Comparison of ENCODE assay signal across 16 cellular contexts in genomic region chr1:8473892-8474300, GRCh38.
DNase-seq lines count a peak whose midpoint lies in the region; ATAC-seq and TF ChIP-seq lines count a peak whose summit lies in the region.
"Had no signal": no experiment of that assay in that cellular context is flagged by ENCODE, and none has a peak within 500 bp of the region (broad histone marks: within the 10 kb centered on the region; RNA-seq: fewer than 3 reads in every experiment).

No MANE protein-coding gene starts in this region.

- DNase-seq in SK-N-SH (no peak), NCI-H1105 (lab: John Stamatoyannopoulos, UW) (peak; percentile 63), OCI-LY7 (ENCODE audit: low spot score) (no peak), NCI-H2029 treated with DMSO at 0.1 percent for 48 hours (lab: John Stamatoyannopoulos, UW) (no peak)
- DNase-seq: DMS53, GOT3, HFFc6, Kasumi-1, NCI-H187 treated with DMSO at 0.1 percent for 48 hours, NCI-H524, SHP77 had no signal

- peaks cover 29 to 39% of the 10 kb centered on the region in 2 experiments for H3K4me1 ChIP-seq in SK-N-SH (ENCODE audit: control insufficient read depth in 1 of 2, insufficient read depth in 2 of 2, low read depth in 1 of 2, low read length in 1 of 2)
- H3K4me1 ChIP-seq in OCI-LY7 (ENCODE audit: insufficient read depth, low read length, poor library complexity, severe bottlenecking): peaks cover 83% of the 10 kb centered on the region

- H3K9me3 ChIP-seq in SK-N-SH (no peaks in the 10 kb centered on the region), OCI-LY7 (ENCODE audit: low read length) (no peaks in the 10 kb centered on the region), neural cell (ENCODE audit: low read length) (no peaks in the 10 kb centered on the region)
- H3K9me3 ChIP-seq: A549 had no signal

- no peaks in the 10 kb centered on the region for H3K36me3 ChIP-seq in SK-N-SH (replicated peaks in 1 of 2; ENCODE audit: control insufficient read depth in 1 of 2, insufficient read depth in 2 of 2, low read length in 1 of 2)
- H3K36me3 ChIP-seq in OCI-LY7 (ENCODE audit: insufficient read depth, low read length): no peaks in the 10 kb centered on the region; the same call in 1 of the 2 replicates
- H3K36me3 ChIP-seq in neural cell (ENCODE audit: insufficient read depth, low read length): no peaks in the 10 kb centered on the region

- H3K27me3 ChIP-seq in SK-N-SH (ENCODE audit: insufficient read depth) (no peaks in the 10 kb centered on the region), neural cell (ENCODE audit: insufficient read depth, low read depth, low read length) (no peaks in the 10 kb centered on the region)

- H3K4me3 ChIP-seq in SK-N-SH (ENCODE audit: low read depth in 2 of 2, low read length in 1 of 2) (no peak overlapping the region), OCI-LY7 (ENCODE audit: low read depth, low read length, poor library complexity, severe bottlenecking) (peak overlapping the region; percentile 52), neural cell (ENCODE audit: low read length) (no peak overlapping the region)
- H3K4me3 ChIP-seq: A549 had no signal

- CTCF ChIA-PET in SK-N-SH (lab: Yijun Ruan, JAX) (interaction anchor here (1.3 kb wide), 1 partner anchor 9 kb away, joined by 3 read pairs; no protein-coding TSS in a partner anchor), OCI-LY7 (lab: Charles Lee; ENCODE audit: unreplicated experiment) (interaction anchor here (1.0 to 1.2 kb wide), 2 partner anchors 20 to 47 kb away, joined by 3 read pairs; no protein-coding TSS in a partner anchor)

- ATAC-seq in SK-N-SH treated with all-trans-retinoic acid at 6 μM for 48 hours (no peak; the same call in 2 of the 3 replicates), HG03135 (IDR thresholded peaks at IDR 0.05; ENCODE audit: unreplicated experiment) (no peak), HG03139 (IDR thresholded peaks at IDR 0.05; ENCODE audit: unreplicated experiment) (no peak)
- ATAC-seq: A549 had no signal

- H3K9ac ChIP-seq in SK-N-SH: no peak overlapping the region
- no peak overlapping the region for H3K9ac ChIP-seq in neural cell (ENCODE audit: low read length)

- TF ChIP-seq CTCF in SK-N-SH (IDR thresholded peaks at IDR 0.05) (no peak), OCI-LY7 (conservative IDR thresholded peaks at IDR 0.05; ENCODE audit: low read length) (no peak), neural cell (IDR thresholded peaks at IDR 0.05; ENCODE audit: poor library complexity, severe bottlenecking) (no peak)

- peaks cover 17% of the 10 kb centered on the region; the same call in 1 of the 2 replicates for H3K79me2 ChIP-seq in SK-N-SH (ENCODE audit: insufficient read depth)
- peaks cover 72% of the 10 kb centered on the region; the same call in 1 of the 2 replicates for H3K79me2 ChIP-seq in OCI-LY7 (ENCODE audit: insufficient read depth, low read depth, low read length)
- H3K79me2 ChIP-seq in neural cell (replicated peaks; ENCODE audit: insufficient read depth, low read length): no peaks in the 10 kb centered on the region

- H3K27ac ChIP-seq in SK-N-SH (ENCODE audit: low read depth in 2 of 2, low read length in 1 of 2) (peak overlapping the region in 1 of 2 experiments; percentile 43; a peak in 2 of 4 replicates), OCI-LY7 (ENCODE audit: low read depth, low read length, poor library complexity, severe bottlenecking) (peak overlapping the region; percentile 84), neural cell (ENCODE audit: low read length) (no peak overlapping the region)
- H3K27ac ChIP-seq: A549 had no signal

- TF ChIP-seq EP300 in SK-N-SH (IDR thresholded peaks at IDR 0.05; ENCODE audit: borderline replicate concordance in 1 of 2, low read depth in 1 of 2, low read length in 1 of 2) (peak in 1 of 2 experiments; percentile 39; a peak in 1 of 4 replicates), neural cell (conservative IDR thresholded peaks at IDR 0.05; ENCODE audit: poor library complexity, severe bottlenecking) (no peak)

- BruUV-seq in OCI-LY7 (replicated peaks; lab: Mats Ljungman, UMichigan): no TSS peak

- POLR2A ChIA-PET in SK-N-SH (lab: Yijun Ruan, JAX) (no interaction called here), OCI-LY7 (lab: Charles Lee) (interaction anchor here (0.7 to 3.3 kb wide), 10 partner anchors 9 to 96 kb away, joined by 3 to 18 read pairs (median 6); no protein-coding TSS in a partner anchor)

- H3K9me2 ChIP-seq in SK-N-SH: no peaks in the 10 kb centered on the region
- no peaks in the 10 kb centered on the region for H3K9me2 ChIP-seq in OCI-LY7 (ENCODE audit: insufficient read depth, low read length)
- no peaks in the 10 kb centered on the region for H3K9me2 ChIP-seq in neural cell (ENCODE audit: insufficient read depth, low read length)

- TF ChIP-seq RAD21 in SK-N-SH (IDR thresholded peaks at IDR 0.05; ENCODE audit: low read length): no peak
- no peak for TF ChIP-seq RAD21 in neural cell (conservative IDR thresholded peaks at IDR 0.05)

- intact Hi-C loops in OCI-LY7 (cut with micrococcal nuclease; ENCODE audit: unreplicated experiment): loop anchor here (2.0 to 5.0 kb wide), 4 partner anchors 21 to 58 kb away; no protein-coding TSS in a partner anchor

- H3F3A ChIP-seq in SK-N-SH (replicated peaks; ENCODE audit: insufficient read depth) (peaks cover 19% of the 10 kb centered on the region), neural cell (ENCODE audit: insufficient read depth, low read length, poor library complexity, severe bottlenecking) (no peaks in the 10 kb centered on the region)

- no peaks in the 10 kb centered on the region for H4K20me1 ChIP-seq in SK-N-SH (ENCODE audit: insufficient read depth)
- H4K20me1 ChIP-seq in OCI-LY7 (ENCODE audit: insufficient read depth, low read length): no peaks in the 10 kb centered on the region
- H4K20me1 ChIP-seq in neural cell (ENCODE audit: insufficient read depth): no peaks in the 10 kb centered on the region

- H2AFZ ChIP-seq in SK-N-SH (ENCODE audit: low read depth) (no peak overlapping the region), OCI-LY7 (ENCODE audit: low read length) (no peak overlapping the region), neural cell (ENCODE audit: low read depth, low read length) (no peak overlapping the region)

- H3K4me2 ChIP-seq in SK-N-SH (no peak overlapping the region), OCI-LY7 (ENCODE audit: low read length) (peak overlapping the region; percentile 82), neural cell (ENCODE audit: low read length) (peak overlapping the region; percentile 16)
- H3K4me2 ChIP-seq: A549 had no signal

- WGBS in SK-N-SH (ENCODE audit: low lambda C conversion rate): 78% methylated on average over 2 of the region's 2 CpGs

TF ChIP-seq in SK-N-SH treated with all-trans-retinoic acid at 6 μM for 48 hours, 23 proteins besides CTCF, POLR2A, EP300 and RAD21 (continues in another document):
- TF ChIP-seq ISL1 (CRISPR knock-in tag; IDR thresholded peaks at IDR 0.05) (peak; percentile 99), SNAI2 (CRISPR knock-in tag; IDR thresholded peaks at IDR 0.05) (0 out of 2 replicates have a peak, but pooled peaks have one; percentile 30), CREB5 (CRISPR knock-in tag; IDR thresholded peaks at IDR 0.05; ENCODE audit: low read depth) (0 out of 2 replicates have a peak, but pooled peaks have one; percentile 36), PPARA (CRISPR knock-in tag; IDR thresholded peaks at IDR 0.05; ENCODE audit: borderline replicate concordance) (no peak)

TF ChIP-seq in neural cell, 6 proteins besides CTCF, POLR2A, EP300 and RAD21:
- TF ChIP-seq MXI1 (conservative IDR thresholded peaks at IDR 0.05; ENCODE audit: poor library complexity, severe bottlenecking): no peak
- TF ChIP-seq TAF1 (IDR thresholded peaks at IDR 0.05; ENCODE audit: low read depth): no peak
- no peak for TF ChIP-seq POLR2AphosphoS5 (IDR thresholded peaks at IDR 0.05)
- TF ChIP-seq REST (IDR thresholded peaks at IDR 0.05; ENCODE audit: borderline replicate concordance): no peak
- no peak for TF ChIP-seq SMC3 (conservative IDR thresholded peaks at IDR 0.05; ENCODE audit: poor library complexity)
- TF ChIP-seq EZH2 (IDR thresholded peaks at IDR 0.05; ENCODE audit: borderline replicate concordance, insufficient read depth, low read length, poor library complexity, severe bottlenecking): no peak
